In genomic region chr1:119960501-119960900, GRCh38 we compare ENCODE assay signal across 17 cellular contexts.
"Had no signal": no experiment of that assay in that cellular context is flagged by ENCODE, and none has a peak within 500 bp of the region (broad histone marks: within the 10 kb centered on the region; RNA-seq: fewer than 3 reads in every experiment).

No MANE protein-coding gene starts in this region.

- H3K27ac Mint-ChIP-seq: activated T-helper 1 cell treated with anti-CD3 and anti-CD28 coated beads, Interleukin-12 subunit alpha, Interleukin-12 subunit beta, Interleukin-2, Interleukin-4 antibody, amounts not matched to agents 30 ng/mL and 10 ng/mL and 1 ng/mL, durations not matched to agents 14 hours and 24 hours and 36 hours had no signal

- H3K9me3 Mint-ChIP-seq: activated T-helper 1 cell treated with anti-CD3 and anti-CD28 coated beads, Interleukin-12 subunit alpha, Interleukin-12 subunit beta, Interleukin-2, Interleukin-4 antibody, amounts not matched to agents 30 ng/mL and 10 ng/mL and 1 ng/mL, durations not matched to agents 14 hours and 24 hours and 36 hours; nephron progenitor cell had no signal

- DNase-seq: activated CD4-positive, alpha-beta T cell treated with anti-CD3 and anti-CD28 coated beads, Interleukin-2, amount 50 U/mL, for 1 hour; activated naive CD4-positive, alpha-beta T cell treated with Interleukin-2 at 50 U/mL for 16 hours; colonic mucosa; esophagus squamous epithelium; hypothalamus; kidney glomerular epithelial cell; left ventricle myocardium superior; mesenchymal stem cell; nephron progenitor cell; occipital lobe; right cardiac atrium; stimulated activated naive CD8-positive, alpha-beta T cell treated with anti-CD3 and anti-CD28 coated beads, Interleukin-15, Interleukin-2, amounts not matched to agents 100 U/mL and 50 U/mL, for 24 hours; SW 1271 had no signal

- H3K27ac ChIP-seq: colonic mucosa, esophagus squamous epithelium, prostate gland, suprapubic skin had no signal

- H3K9me3 ChIP-seq: colonic mucosa, esophagus squamous epithelium, prostate gland, suprapubic skin had no signal

- H3K4me1 ChIP-seq: colonic mucosa, prostate gland had no signal

- H3K27me3 ChIP-seq: colonic mucosa, esophagus squamous epithelium, suprapubic skin had no signal

- ATAC-seq: activated CD4-positive, CD25-positive, alpha-beta regulatory T cell treated with anti-CD3 and anti-CD28 coated beads, Interleukin-2, amount 50 U/mL, for 24 hours; left ventricle myocardium superior; right cardiac atrium; stimulated activated naive CD8-positive, alpha-beta T cell treated with anti-CD3 and anti-CD28 coated beads, Interleukin-15, Interleukin-2, amounts not matched to agents 100 U/mL and 50 U/mL, for 24 hours had no signal

- H3K36me3 ChIP-seq: colonic mucosa, prostate gland had no signal

- H3K4me3 ChIP-seq: colonic mucosa, esophagus squamous epithelium, prostate gland, suprapubic skin had no signal
